23 cellular contexts compared by ENCODE assay signal in the genomic region with DNA sequence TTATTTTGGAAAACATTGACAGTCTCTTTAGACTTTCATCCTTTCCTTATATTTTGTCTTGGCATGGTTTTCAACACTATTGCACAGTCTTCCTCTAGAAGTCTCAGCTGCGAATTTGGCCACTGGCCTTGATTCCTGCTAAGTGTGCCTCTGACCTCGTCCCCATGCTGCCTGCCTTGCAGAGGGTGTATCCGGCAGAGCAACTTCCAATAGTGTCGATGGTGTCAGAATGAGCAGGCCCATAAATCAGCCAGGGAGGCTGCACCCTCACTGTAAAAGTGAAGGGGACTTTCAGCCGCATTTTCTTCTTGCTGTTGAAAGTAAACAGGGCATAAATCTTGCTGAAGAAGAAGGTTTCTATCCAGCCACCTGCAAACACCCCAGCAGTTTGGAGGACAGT.
DNase-seq lines count a peak whose midpoint lies in the region; ATAC-seq and TF ChIP-seq lines count a peak whose summit lies in the region.
"Had no signal": no experiment of that assay in that cellular context is flagged by ENCODE, and none has a peak within 500 bp of the region (broad histone marks: within the 10 kb centered on the region; RNA-seq: fewer than 3 reads in every experiment).

No MANE protein-coding gene starts in this region.

- H3K27me3 ChIP-seq in neural progenitor cell, result no peaks in the 10 kb centered on the region
- H3K27me3 ChIP-seq: BE2C, heart left ventricle, right atrium auricular region, testis had no signal

- no peak overlapping the region for H3K4me2 ChIP-seq in neural progenitor cell

- H2AFZ ChIP-seq in neural progenitor cell (replicated peaks), result no peak overlapping the region
- H2AFZ ChIP-seq: parathyroid adenoma had no signal

- H3K4me3 Mint-ChIP-seq in nephron progenitor cell (no peak overlapping the region), neural progenitor cell (no peak overlapping the region)
- H3K4me3 Mint-ChIP-seq: activated CD8-positive, alpha-beta T cell treated with anti-CD3 and anti-CD28 coated beads, Interleukin-2, amount 10 ng/mL, durations not matched to agents 7 days and 5 days; brain; nephron; T-helper 1 cell treated with Interleukin-12 subunit alpha and Interleukin-12 subunit beta and Interleukin-4 antibody, amounts not matched to agents 30 μg/mL and 1 μg/mL, for 36 hours had no signal

- no peaks in the 10 kb centered on the region for H4K20me1 ChIP-seq in neural progenitor cell (ENCODE audit: low read depth)

- H3K4me1 Mint-ChIP-seq in nephron progenitor cell (peaks cover 10% of the 10 kb centered on the region), neural progenitor cell (no peaks in the 10 kb centered on the region)
- H3K4me1 Mint-ChIP-seq: brain had no signal

- no peaks in the 10 kb centered on the region for H3K9me3 ChIP-seq in neural progenitor cell (ENCODE audit: low read depth)
- H3K9me3 ChIP-seq: BE2C, testis had no signal

- no peak for TF ChIP-seq CTCF in nephron progenitor cell (IDR thresholded peaks at IDR 0.05)
- TF ChIP-seq CTCF in neural progenitor cell (IDR thresholded peaks at IDR 0.05), result no peak

- H3K79me2 ChIP-seq in neural progenitor cell (ENCODE audit: low read depth), result no peaks in the 10 kb centered on the region
- H3K79me2 ChIP-seq: parathyroid adenoma had no signal

- no peaks in the 10 kb centered on the region for H3K9me3 Mint-ChIP-seq in nephron progenitor cell
- no peaks in the 10 kb centered on the region for H3K9me3 Mint-ChIP-seq in neural progenitor cell
- H3K9me3 Mint-ChIP-seq: brain; nephron; T-helper 1 cell treated with Interleukin-12 subunit alpha and Interleukin-12 subunit beta and Interleukin-4 antibody, amounts not matched to agents 30 μg/mL and 1 μg/mL, for 36 hours had no signal

- H3K36me3 Mint-ChIP-seq in nephron progenitor cell (ENCODE audit: low read depth) (no peaks in the 10 kb centered on the region), neural progenitor cell (no peaks in the 10 kb centered on the region)
- H3K36me3 Mint-ChIP-seq: brain had no signal

- no peak for ATAC-seq in GM21786 (IDR thresholded peaks at IDR 0.05; ENCODE audit: unreplicated experiment)
- ATAC-seq: activated CD8-positive, alpha-beta T cell treated with anti-CD3 and anti-CD28 coated beads, Interleukin-2, amount 10 ng/mL, durations not matched to agents 7 days and 5 days; heart left ventricle had no signal

- no peak overlapping the region for H3K27ac ChIP-seq in neural progenitor cell
- H3K27ac ChIP-seq: heart left ventricle, parathyroid adenoma, right atrium auricular region, testis had no signal

- H3F3A ChIP-seq in neural progenitor cell (ENCODE audit: low read depth), result no peaks in the 10 kb centered on the region

- H3K27ac Mint-ChIP-seq in nephron progenitor cell (peak overlapping the region; percentile 20), neural progenitor cell (no peak overlapping the region)
- H3K27ac Mint-ChIP-seq: activated CD8-positive, alpha-beta T cell treated with anti-CD3 and anti-CD28 coated beads, Interleukin-2, amount 10 ng/mL, durations not matched to agents 7 days and 5 days; brain; nephron; T-helper 1 cell treated with Interleukin-12 subunit alpha and Interleukin-12 subunit beta and Interleukin-4 antibody, amounts not matched to agents 30 μg/mL and 1 μg/mL, for 36 hours had no signal

- peak; percentile 28 for DNase-seq in NCI-H345 (lab: John Stamatoyannopoulos, UW)
- DNase-seq in NCI-H345 treated with DMSO at 0.1 percent for 48 hours (lab: John Stamatoyannopoulos, UW; ENCODE audit: unreplicated experiment), result no peak
- DNase-seq in NCI-H1417 treated with DMSO at 0.1 percent for 48 hours (lab: John Stamatoyannopoulos, UW), result peak; percentile 59
- peak; percentile 14 for DNase-seq in RPMI8226
- DNase-seq in nephron progenitor cell, result peak; percentile 37
- DNase-seq in NCI-H128 (lab: John Stamatoyannopoulos, UW; ENCODE audit: unreplicated experiment), result no peak
- no peak for DNase-seq in neural progenitor cell (ENCODE audit: low spot score)
- DNase-seq: activated CD8-positive, alpha-beta T cell treated with anti-CD3 and anti-CD28 coated beads, Interleukin-2, amount 10 ng/mL, durations not matched to agents 7 days and 5 days; activated gamma-delta T cell treated with Interleukin-2 at 50 U/mL for 16 hours; activated T-cell treated with anti-CD3 and anti-CD28 coated beads, Interleukin-2, amount 50 U/mL, for 1 hour; BE2C; effector CD8-positive, alpha-beta T cell; heart left ventricle; NCI-H1436; stimulated activated CD4-positive, alpha-beta T cell treated with anti-CD3 and anti-CD28 coated beads, Interleukin-4, amount 100 ng/mL, for 4 hours; stimulated activated naive CD4-positive, alpha-beta T cell treated with Interleukin-2 at 50 U/mL for 16 hours; testis had no signal

- no peaks in the 10 kb centered on the region for H3K36me3 ChIP-seq in neural progenitor cell
- H3K36me3 ChIP-seq: BE2C, heart left ventricle, right atrium auricular region had no signal

- H3K9ac ChIP-seq in neural progenitor cell, result no peak overlapping the region
- H3K9ac ChIP-seq: parathyroid adenoma had no signal

- H3K27me3 Mint-ChIP-seq in nephron progenitor cell (ENCODE audit: low read depth, poor library complexity) (no peaks in the 10 kb centered on the region), neural progenitor cell (ENCODE audit: insufficient read depth, low read depth) (no peaks in the 10 kb centered on the region)

- H3K4me3 ChIP-seq in neural progenitor cell, result no peak overlapping the region
- H3K4me3 ChIP-seq: heart left ventricle, right atrium auricular region, testis had no signal

- H3K4me1 ChIP-seq in neural progenitor cell, result no peaks in the 10 kb centered on the region
- H3K4me1 ChIP-seq: BE2C, heart left ventricle, parathyroid adenoma, right atrium auricular region, testis had no signal

Comparison
In these comparisons a context has a peak if more than half of its experiments do, and no peak if none do; other contexts are left out.
1. DNase-seq: peak in NCI-H345 (single experiment), NCI-H1417 treated with DMSO at 0.1 percent for 48 hours (single experiment), RPMI8226 (single experiment) and nephron progenitor cell (single experiment); none in NCI-H345 treated with DMSO at 0.1 percent for 48 hours (single experiment), NCI-H128 (single experiment) and neural progenitor cell (single experiment).